Comparison of ENCODE assay signal across 32 cellular contexts in genomic region chr4:1868912-1869311, GRCh38. TPM values are rescaled to one million over a fixed set of nuclear protein-coding genes. Genes with fewer than 3 reads are reported as not detected.
DNase-seq lines count a peak whose midpoint lies in the region; ATAC-seq, FAIRE-seq and TF ChIP-seq lines count a peak whose summit lies in the region.
"Had no signal": no experiment of that assay in that cellular context is flagged by ENCODE, and none has a peak within 500 bp of the region (broad histone marks: within the 10 kb centered on the region; RNA-seq: fewer than 3 reads in every experiment).

No MANE protein-coding gene starts in this region.

- DNase-seq in activated CD4-positive, alpha-beta T cell treated with anti-CD3 and anti-CD28 coated beads, Interleukin-2, amount 10 ng/mL, durations not matched to agents 24 days and 14 days, result peak; percentile 57
- DNase-seq in activated CD4-positive, alpha-beta T cell treated with anti-CD3 and anti-CD28 coated beads for 48 hours, result no peak
- DNase-seq in MM.1S (no peak), pancreas (peak in 1 of 6 donors; percentile 14), NCI-H524 (lab: John Stamatoyannopoulos, UW) (no peak)
- DNase-seq: activated CD4-positive, alpha-beta T cell treated with anti-CD3 and anti-CD28 coated beads, Interleukin-2, amount 50 U/mL, for 4 hours; activated CD8-positive, alpha-beta memory T cell treated with anti-CD3 and anti-CD28 coated beads, Interleukin-2, amount 50 U/mL, for 4 hours; activated effector memory CD4-positive, alpha-beta T cell treated with Interleukin-2 at 50 U/mL for 16 hours; activated naive CD8-positive, alpha-beta T cell treated with anti-CD3 and anti-CD28 coated beads, Interleukin-2, amount 10 ng/mL, durations not matched to agents 7 days and 5 days; central memory CD4-positive, alpha-beta T cell; dermis blood vessel endothelial cell; DMS79; esophagus squamous epithelium; foreskin melanocyte; GDM1; H7; hippocampal formation; KBM-7; mesenchymal stem cell; NCI-H1417 treated with DMSO at 0.1 percent for 48 hours; NCI-H2081; NCI-H226; nucleus accumbens; tibial artery had no signal

- peaks cover 7% of the 10 kb centered on the region; the same call in 1 of the 2 replicates for H4K20me1 ChIP-seq in MM.1S (ENCODE audit: insufficient read depth, low read length)

- peaks cover 19% of the 10 kb centered on the region for H3K4me1 Mint-ChIP-seq in activated CD4-positive, alpha-beta T cell treated with anti-CD3 and anti-CD28 coated beads, Interleukin-2, amount 10 ng/mL, durations not matched to agents 24 days and 14 days
- peaks cover 50% of the 10 kb centered on the region for H3K4me1 Mint-ChIP-seq in brain

- intact Hi-C loops in activated CD4-positive, alpha-beta T cell treated with anti-CD3 and anti-CD28 coated beads, Interleukin-2, amount 10 ng/mL, durations not matched to agents 24 days and 14 days (cut with micrococcal nuclease), result no loop called here
- intact Hi-C loops in pancreas (cut with DNase I), result no loop called here

- H3K9me2 ChIP-seq in MM.1S (replicated peaks; ENCODE audit: insufficient read depth, low read length), result no peaks in the 10 kb centered on the region

- H3K9ac ChIP-seq in MM.1S (ENCODE audit: low read length), result no peak overlapping the region

- ATAC-seq in pancreas, result no peak
- ATAC-seq in GM18870 (IDR thresholded peaks at IDR 0.05; ENCODE audit: unreplicated experiment), result no peak
- ATAC-seq in GM21515 (IDR thresholded peaks at IDR 0.05; ENCODE audit: unreplicated experiment), result no peak
- ATAC-seq: left lobe of liver had no signal

- H3K36me3 ChIP-seq in MM.1S (replicated peaks; ENCODE audit: insufficient read depth, low read length), result no peaks in the 10 kb centered on the region
- no peaks in the 10 kb centered on the region for H3K36me3 ChIP-seq in pancreas
- H3K36me3 ChIP-seq: ascending aorta, esophagus squamous epithelium, tibial artery had no signal

- WGBS in pancreas, 2 donors, result 84 to 90% methylated on average over 3 of the region's 3 CpGs

- H3K4me3 Mint-ChIP-seq in activated CD4-positive, alpha-beta T cell treated with anti-CD3 and anti-CD28 coated beads, Interleukin-2, amount 10 ng/mL, durations not matched to agents 24 days and 14 days, result no peak overlapping the region
- H3K4me3 Mint-ChIP-seq in brain, result peak overlapping the region in 4 of 5 experiments; percentile 55 to 90 (median 72)

- no peaks in the 10 kb centered on the region for H3K9me3 Mint-ChIP-seq in activated CD4-positive, alpha-beta T cell treated with anti-CD3 and anti-CD28 coated beads, Interleukin-2, amount 10 ng/mL, durations not matched to agents 24 days and 14 days
- peaks cover 0 to 3% (median 0%) of the 10 kb centered on the region in 5 experiments for H3K9me3 Mint-ChIP-seq in brain
- H3K9me3 Mint-ChIP-seq: activated naive CD8-positive, alpha-beta T cell treated with anti-CD3 and anti-CD28 coated beads, Interleukin-2, amount 10 ng/mL, durations not matched to agents 7 days and 5 days; stimulated activated naive CD8-positive, alpha-beta T cell treated with anti-CD3 and anti-CD28 coated beads, Interleukin-15, Interleukin-2, amounts not matched to agents 100 ng/mL and 50 ng/mL, for 24 hours had no signal

- no peaks in the 10 kb centered on the region for H3K27me3 Mint-ChIP-seq in activated CD4-positive, alpha-beta T cell treated with anti-CD3 and anti-CD28 coated beads, Interleukin-2, amount 10 ng/mL, durations not matched to agents 24 days and 14 days
- no peaks in the 10 kb centered on the region for H3K27me3 Mint-ChIP-seq in brain
- H3K27me3 Mint-ChIP-seq: activated naive CD8-positive, alpha-beta T cell treated with anti-CD3 and anti-CD28 coated beads, Interleukin-2, amount 10 ng/mL, durations not matched to agents 7 days and 5 days; stimulated activated naive CD8-positive, alpha-beta T cell treated with anti-CD3 and anti-CD28 coated beads, Interleukin-15, Interleukin-2, amounts not matched to agents 100 ng/mL and 50 ng/mL, for 24 hours had no signal

- peaks cover 23% of the 10 kb centered on the region for H3K79me2 ChIP-seq in MM.1S (ENCODE audit: low read length)

- no peak for FAIRE-seq in pancreas (lab: Jason Lieb, UNC)
- FAIRE-seq: endometrium had no signal

- no peaks in the 10 kb centered on the region for H3K27me3 ChIP-seq in MM.1S (replicated peaks; ENCODE audit: insufficient read depth, low read length)
- H3K27me3 ChIP-seq in pancreas, result no peaks in the 10 kb centered on the region
- H3K27me3 ChIP-seq: ascending aorta had no signal

- no peak overlapping the region for H3K27ac ChIP-seq in MM.1S (ENCODE audit: low read length)
- peak overlapping the region in 3 of 4 donors; percentile 99 for H3K27ac ChIP-seq in pancreas
- H3K27ac ChIP-seq: SK-N-MC had no signal

- peaks cover 3% of the 10 kb centered on the region for H3K36me3 Mint-ChIP-seq in activated CD4-positive, alpha-beta T cell treated with anti-CD3 and anti-CD28 coated beads, Interleukin-2, amount 10 ng/mL, durations not matched to agents 24 days and 14 days (ENCODE audit: low read depth)
- no peaks in the 10 kb centered on the region for H3K36me3 Mint-ChIP-seq in brain

- H3K4me1 ChIP-seq in MM.1S (ENCODE audit: low read length) (peaks cover 13% of the 10 kb centered on the region), pancreas (peaks cover 20 to 36% (median 29%) of the 10 kb centered on the region in 3 donors)

- H3K4me2 ChIP-seq in MM.1S (ENCODE audit: low read depth, low read length), result peak overlapping the region; percentile 90; the same call in 1 of the 2 replicates

- no peak overlapping the region for H2AFZ ChIP-seq in MM.1S (ENCODE audit: low read length)

- no peak overlapping the region for H3K4me3 ChIP-seq in MM.1S (ENCODE audit: low read length)
- H3K4me3 ChIP-seq in pancreas, result no peak overlapping the region
- H3K4me3 ChIP-seq: ascending aorta, tibial artery had no signal

- H3F3A ChIP-seq in MM.1S (ENCODE audit: insufficient read depth, low read length), result peaks cover 22% of the 10 kb centered on the region

- TF ChIP-seq CTCF in MM.1S (IDR thresholded peaks at IDR 0.05; ENCODE audit: low read length), result no peak
- no peak for TF ChIP-seq CTCF in brain (conservative IDR thresholded peaks at IDR 0.05)
- no peak for TF ChIP-seq CTCF in pancreas (IDR thresholded peaks at IDR 0.05)

- H3K9me3 ChIP-seq in MM.1S (replicated peaks; ENCODE audit: insufficient read depth, low read length) (no peaks in the 10 kb centered on the region), pancreas (no peaks in the 10 kb centered on the region)
- H3K9me3 ChIP-seq: ascending aorta, esophagus squamous epithelium, tibial artery had no signal

- no peak overlapping the region for H3K27ac Mint-ChIP-seq in activated CD4-positive, alpha-beta T cell treated with anti-CD3 and anti-CD28 coated beads, Interleukin-2, amount 10 ng/mL, durations not matched to agents 24 days and 14 days
- H3K27ac Mint-ChIP-seq in brain, result peak overlapping the region in 1 of 5 experiments; percentile 96
- H3K27ac Mint-ChIP-seq: stimulated activated naive CD8-positive, alpha-beta T cell treated with anti-CD3 and anti-CD28 coated beads, Interleukin-15, Interleukin-2, amounts not matched to agents 100 ng/mL and 50 ng/mL, for 24 hours had no signal

RNA-seq across cellular contexts. Expression of gene NSD2, which starts 2.3 kb away (rescaled TPM):
- total RNA-seq in activated CD4-positive, alpha-beta T cell treated with anti-CD3 and anti-CD28 coated beads, Interleukin-2, amount 10 ng/mL, durations not matched to agents 24 days and 14 days, result 208 and 214 TPM in 2 replicates
- 72.8 TPM for polyA plus RNA-seq in brain (ENCODE audit: insufficient read depth, low read depth, low replicate concordance)
- total RNA-seq in pancreas, result 10 to 100 TPM; 20.0 to 36.6 (median 23.8) TPM
- 10 to 100 TPM; 11.7 to 14.2 TPM for polyA plus RNA-seq in pancreas

RNA-seq across cellular contexts. Expression of gene LETM1, which starts 13.0 kb away (rescaled TPM):
- total RNA-seq in activated CD4-positive, alpha-beta T cell treated with anti-CD3 and anti-CD28 coated beads, Interleukin-2, amount 10 ng/mL, durations not matched to agents 24 days and 14 days, result 97.2 and 98.7 TPM in 2 replicates
- 16.8 TPM for polyA plus RNA-seq in brain (ENCODE audit: insufficient read depth, low read depth, low replicate concordance)
- 10 to 100 TPM; 13.0 to 22.6 (median 19.3) TPM for total RNA-seq in pancreas
- polyA plus RNA-seq in pancreas, result 10 to 100 TPM; 13.7 to 28.0 TPM
